8 cellular contexts compared by ENCODE assay signal in genomic region chr11:62791501-62792192, GRCh38. TPM values are rescaled to one million over a fixed set of nuclear protein-coding genes. Genes with fewer than 3 reads are reported as not detected.
A peak's percentile ranks its signal among the peaks of the same experiment; 100 is the strongest.
DNase-seq lines count a peak whose midpoint lies in the region; ATAC-seq lines count a peak whose summit lies in the region.

TMEM223 (minus strand) TSS chr11:62792006; CDS start chr11:62791994, 12 bp downstream.

- no peaks in the 10 kb centered on the region for H3K27me3 ChIP-seq in NT2/D1 (ENCODE audit: insufficient read depth, insufficient read length)

- peak; percentile 90 for DNase-seq in CD1c-positive myeloid dendritic cell (ENCODE audit: extremely low spot score)
- DNase-seq in HK-2 (ENCODE audit: unreplicated experiment): peak; percentile 80
- DNase-seq in NT2/D1 (ENCODE audit: low read depth, low spot score): peak; percentile 74
- peak; percentile 62 for DNase-seq in activated CD8-positive, alpha-beta memory T cell treated with anti-CD3 and anti-CD28 coated beads, Interleukin-2, amount 50 U/mL, for 1 hour (ENCODE audit: extremely low read depth)
- peak; percentile 85 for DNase-seq in midbrain (lab: John Stamatoyannopoulos, UW)
- DNase-seq in stimulated activated CD8-positive, alpha-beta memory T cell treated with anti-CD3 and anti-CD28 coated beads, Interleukin-2, amount 100 ng/mL, for 1 hour (ENCODE audit: low read depth in 2 of 2): peak; percentile 74 to 80

- peak within 1 kb of the TSS; percentile 98 for H3K4me3 ChIP-seq in NT2/D1 (ENCODE audit: insufficient read length, low read depth)

- in situ Hi-C loops in endometrial microvascular endothelial cells (cut with HindIII; ENCODE audit: inconsistent ontology term, low pct_unique_long_range_greater_than_20kb, low sequenced_read_pairs): no loop called here

- peaks cover 3% of the 10 kb centered on the region for H3K4me1 ChIP-seq in NT2/D1 (ENCODE audit: insufficient read depth, insufficient read length)

- H3K9ac ChIP-seq in NT2/D1 (ENCODE audit: insufficient read length, low read depth): peak within 1 kb of the TSS; percentile 99

- H3K9me3 ChIP-seq in NT2/D1 (ENCODE audit: insufficient read depth, low read length): no peaks in the 10 kb centered on the region

- peaks cover 74% of the 10 kb centered on the region for H3K36me3 ChIP-seq in NT2/D1 (ENCODE audit: insufficient read depth, insufficient read length, low read length)

- peak; percentile 70 for ATAC-seq in GM19372 (IDR thresholded peaks at IDR 0.05; ENCODE audit: low read depth, unreplicated experiment)

RNA-seq across cellular contexts. Expression of gene TMEM223, which starts in this region (rescaled TPM):
- 27.6 TPM for total RNA-seq in endometrial microvascular endothelial cells (ENCODE audit: inconsistent ontology term)

Comparison
In these comparisons a context has a peak if more than half of its experiments do, and no peak if none do; other contexts are left out.
1. Peak in every context shown above with its lines: DNase-seq, ATAC-seq and H3K4me3 ChIP-seq.